In genomic region chr9:37119907-37120839, GRCh38 we compare ENCODE assay signal across 8 cellular contexts. TPM values are rescaled to one million over a fixed set of nuclear protein-coding genes. Genes with fewer than 3 reads are reported as not detected.
DNase-seq lines count a peak whose midpoint lies in the region; ATAC-seq, FAIRE-seq and TF ChIP-seq lines count a peak whose summit lies in the region.

ZCCHC7 (plus strand) TSS chr9:37120574.

- H3K27me3 ChIP-seq in pancreas (no peaks in the 10 kb centered on the region), tibial artery (no peaks in the 10 kb centered on the region)

- no peak for FAIRE-seq in pancreas (lab: Jason Lieb, UNC)

- H3K9me3 ChIP-seq in pancreas (no peaks in the 10 kb centered on the region), tibial artery (no peaks in the 10 kb centered on the region)

- peak; percentile 87 for DNase-seq in GM12864 (ENCODE audit: low read depth)
- peak; percentile 82 to 98 (median 93) for DNase-seq in NCI-H1417 (lab: John Stamatoyannopoulos, UW)
- peak; percentile 68 to 84 for DNase-seq in SW 1271 (lab: John Stamatoyannopoulos, UW)
- DNase-seq in activated naive CD8-positive, alpha-beta T cell treated with anti-CD3 and anti-CD28 coated beads, Interleukin-2, amount 50 U/mL, for 16 hours (ENCODE audit: low read depth, low spot score), result peak; percentile 96
- peak; percentile 98 for DNase-seq in Right ventricle myocardium superior
- peak; percentile 95 to 99 (median 96) for DNase-seq in pancreas
- DNase-seq in tibial artery, result peak; percentile 97

- H3K4me3 ChIP-seq in GM12864 (ENCODE audit: low read depth, low read length) (peak within 1 kb of the TSS; percentile 96), pancreas (peak within 1 kb of the TSS; percentile 65 to 84 (median 81)), tibial artery (peak within 1 kb of the TSS; percentile 70 to 91)

- ATAC-seq in HG02759 (IDR thresholded peaks at IDR 0.05; ENCODE audit: unreplicated experiment) (peak; percentile 95), Right ventricle myocardium superior (ENCODE audit: poor library complexity) (peak; percentile 100), pancreas (peak; percentile 97 to 99 (median 98))

- H3K27ac ChIP-seq in pancreas, result peak within 1 kb of the TSS; percentile 89 to 93 (median 91)
- H3K27ac ChIP-seq in tibial artery, result peak within 1 kb of the TSS; percentile 88 to 96

- H3K36me3 ChIP-seq in pancreas (no peaks in the 10 kb centered on the region), tibial artery (no peaks in the 10 kb centered on the region)

- TF ChIP-seq CTCF in GM12864 (IDR thresholded peaks at IDR 0.05; ENCODE audit: low read depth, low read length, missing control alignments), result no peak
- no peak for TF ChIP-seq CTCF in pancreas (IDR thresholded peaks at IDR 0.05)
- TF ChIP-seq CTCF in tibial artery (IDR thresholded peaks at IDR 0.05), result no peak

- intact Hi-C loops in Right ventricle myocardium superior (cut with DNase I) (no loop called here), pancreas (cut with DNase I) (no loop called here), tibial artery (cut with DNase I; ENCODE audit: low total_unique reads) (loop anchor here (5.0 kb wide), 1 partner anchor 43 kb away; no protein-coding TSS in a partner anchor)

- peaks cover 3 to 12% (median 11%) of the 10 kb centered on the region in 3 donors for H3K4me1 ChIP-seq in pancreas
- H3K4me1 ChIP-seq in tibial artery, result peaks cover 0 to 20% (median 6%) of the 10 kb centered on the region in 4 donors

- 3 to 4% methylated on average over 82 of the region's 82 CpGs for WGBS in pancreas, 2 donors

RNA-seq across cellular contexts. Expression of gene ZCCHC7, which starts in this region (rescaled TPM):
- 6.3 TPM for total RNA-seq in Right ventricle myocardium superior
- 10 to 100 TPM; 13.4 to 17.4 (median 15.9) TPM for total RNA-seq in pancreas
- polyA plus RNA-seq in pancreas, result 1 to 10 TPM; 8.1 to 9.8 TPM

Comparison
In these comparisons a context has a peak if more than half of its experiments do, and no peak if none do; other contexts are left out.
1. Peak in every context shown above with its lines: DNase-seq, ATAC-seq, H3K4me3 ChIP-seq and H3K27ac ChIP-seq.